Comparison of ENCODE assay signal across 1 cellular context in the genomic region with DNA sequence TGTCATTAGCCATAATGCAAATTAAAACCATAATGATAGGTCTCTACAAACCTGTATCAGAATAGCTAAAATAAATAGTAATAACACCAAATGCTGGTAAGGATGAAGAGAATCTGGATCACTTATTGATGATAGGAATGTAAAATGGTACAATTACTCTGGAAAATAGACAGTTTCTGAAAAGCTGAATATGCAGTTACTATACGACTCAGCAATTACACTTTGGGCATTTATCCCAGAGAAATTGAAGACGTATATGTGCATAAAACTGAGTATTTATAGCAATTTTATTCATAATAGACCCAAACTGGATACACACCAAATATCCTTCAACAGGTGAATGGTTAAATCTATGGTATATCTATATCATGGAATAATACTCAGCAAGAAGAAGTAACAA.
TF ChIP-seq lines count a peak whose summit lies in the region.

No MANE protein-coding gene starts in this region.

TF ChIP-seq in HepG2, 621 proteins besides CTCF, POLR2A, EP300 and RAD21 (continued from another document):
- TF ChIP-seq, protein P1, sequence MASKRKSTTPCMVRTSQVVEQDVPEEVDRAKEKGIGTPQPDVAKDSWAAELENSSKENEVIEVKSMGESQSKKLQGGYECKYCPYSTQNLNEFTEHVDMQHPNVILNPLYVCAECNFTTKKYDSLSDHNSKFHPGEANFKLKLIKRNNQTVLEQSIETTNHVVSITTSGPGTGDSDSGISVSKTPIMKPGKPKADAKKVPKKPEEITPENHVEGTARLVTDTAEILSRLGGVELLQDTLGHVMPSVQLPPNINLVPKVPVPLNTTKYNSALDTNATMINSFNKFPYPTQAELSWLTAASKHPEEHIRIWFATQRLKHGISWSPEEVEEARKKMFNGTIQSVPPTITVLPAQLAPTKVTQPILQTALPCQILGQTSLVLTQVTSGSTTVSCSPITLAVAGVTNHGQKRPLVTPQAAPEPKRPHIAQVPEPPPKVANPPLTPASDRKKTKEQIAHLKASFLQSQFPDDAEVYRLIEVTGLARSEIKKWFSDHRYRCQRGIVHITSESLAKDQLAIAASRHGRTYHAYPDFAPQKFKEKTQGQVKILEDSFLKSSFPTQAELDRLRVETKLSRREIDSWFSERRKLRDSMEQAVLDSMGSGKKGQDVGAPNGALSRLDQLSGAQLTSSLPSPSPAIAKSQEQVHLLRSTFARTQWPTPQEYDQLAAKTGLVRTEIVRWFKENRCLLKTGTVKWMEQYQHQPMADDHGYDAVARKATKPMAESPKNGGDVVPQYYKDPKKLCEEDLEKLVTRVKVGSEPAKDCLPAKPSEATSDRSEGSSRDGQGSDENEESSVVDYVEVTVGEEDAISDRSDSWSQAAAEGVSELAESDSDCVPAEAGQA (IDR thresholded peaks at IDR 0.05; ENCODE audit: low read depth), result no peak
- TF ChIP-seq, protein P1 (CRISPR knock-in tag; IDR thresholded peaks at IDR 0.05; ENCODE audit: borderline replicate concordance), result no peak
- TF ChIP-seq, protein P2, sequence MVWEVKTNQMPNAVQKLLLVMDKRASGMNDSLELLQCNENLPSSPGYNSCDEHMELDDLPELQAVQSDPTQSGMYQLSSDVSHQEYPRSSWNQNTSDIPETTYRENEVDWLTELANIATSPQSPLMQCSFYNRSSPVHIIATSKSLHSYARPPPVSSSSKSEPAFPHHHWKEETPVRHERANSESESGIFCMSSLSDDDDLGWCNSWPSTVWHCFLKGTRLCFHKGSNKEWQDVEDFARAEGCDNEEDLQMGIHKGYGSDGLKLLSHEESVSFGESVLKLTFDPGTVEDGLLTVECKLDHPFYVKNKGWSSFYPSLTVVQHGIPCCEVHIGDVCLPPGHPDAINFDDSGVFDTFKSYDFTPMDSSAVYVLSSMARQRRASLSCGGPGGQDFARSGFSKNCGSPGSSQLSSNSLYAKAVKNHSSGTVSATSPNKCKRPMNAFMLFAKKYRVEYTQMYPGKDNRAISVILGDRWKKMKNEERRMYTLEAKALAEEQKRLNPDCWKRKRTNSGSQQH (CRISPR knock-in tag; IDR thresholded peaks at IDR 0.05; ENCODE audit: low read depth), result no peak
- TF ChIP-seq MAFF (IDR thresholded peaks at IDR 0.05; ENCODE audit: low read depth, low read length) (peak; percentile 67; the same call in 1 of the 2 replicates), ZMYM2 (CRISPR knock-in tag; IDR thresholded peaks at IDR 0.05) (no peak), NFE2 (CRISPR knock-in tag; IDR thresholded peaks at IDR 0.05) (no peak), ZSCAN31 (CRISPR knock-in tag; IDR thresholded peaks at IDR 0.05; ENCODE audit: low read depth) (no peak)
